In genomic region chr5:81091199-81091598, GRCh38 we compare ENCODE assay signal across 29 cellular contexts.
"Had no signal": no experiment of that assay in that cellular context is flagged by ENCODE, and none has a peak within 500 bp of the region (broad histone marks: within the 10 kb centered on the region; RNA-seq: fewer than 3 reads in every experiment).

No MANE protein-coding gene starts in this region.

- H3K4me2 ChIP-seq: neural progenitor cell had no signal

- H3K27ac ChIP-seq: left lung, lower lobe of right lung, neural progenitor cell, neutrophil, parathyroid adenoma, psoas muscle, right atrium auricular region, right lobe of liver, skin epidermis, tibial nerve, upper lobe of left lung, vagina had no signal

- H3K27me3 ChIP-seq: left lung, neural progenitor cell, right atrium auricular region, right lobe of liver, tibial nerve, upper lobe of left lung, vagina had no signal

- H3K36me3 ChIP-seq: neural progenitor cell, neutrophil, right atrium auricular region, right lobe of liver, vagina had no signal

- H3K27ac Mint-ChIP-seq: immature natural killer cell; mesothelial cell of epicardium; natural killer cell; nephron progenitor cell; neural progenitor cell; stimulated activated naive B cell treated with anti-CD40 and anti-IgM and Interleukin-4, amounts not matched to agents 10 μg/mL and 1 μg/mL and 100 μg/mL, for 72 hours had no signal

- DNase-seq: immature natural killer cell; kidney; left colon; left lung; lower lobe of right lung; mammary epithelial cell; mesendoderm; naive B cell; natural killer cell; nephron progenitor cell; occipital lobe; psoas muscle; right lobe of liver; stimulated activated CD4-positive, alpha-beta T cell treated with anti-CD3 and anti-CD28 coated beads, Interleukin-12 subunit alpha, Interleukin-12 subunit beta, amount 100 ng/mL, for 4 hours; stimulated activated CD4-positive, alpha-beta T cell treated with anti-CD3 and anti-CD28 coated beads, Interleukin-15, amount 100 ng/mL, for 24 hours; stimulated activated CD4-positive, alpha-beta T cell treated with anti-CD3 and anti-CD28 coated beads, Interleukin-2, amount 100 ng/mL, for 24 hours; stimulated activated CD4-positive, alpha-beta T cell treated with anti-CD3 and anti-CD28 coated beads, Interleukin-4, amount 100 ng/mL, for 1 hour; stimulated activated naive B cell treated with anti-CD40 and anti-IgM and Interleukin-4, amounts not matched to agents 10 μg/mL and 1 μg/mL and 100 μg/mL, for 72 hours; stimulated activated naive CD8-positive, alpha-beta T cell treated with anti-CD3 and anti-CD28 coated beads, Interleukin-15, amount 100 ng/mL, for 72 hours; substantia nigra; upper lobe of left lung had no signal

- H3K4me3 Mint-ChIP-seq: immature natural killer cell; mesothelial cell of epicardium; naive B cell; natural killer cell; nephron progenitor cell; neural progenitor cell; stimulated activated naive B cell treated with anti-CD40 and anti-IgM and Interleukin-4, amounts not matched to agents 10 μg/mL and 1 μg/mL and 100 μg/mL, for 72 hours; stimulated activated naive CD8-positive, alpha-beta T cell treated with anti-CD3 and anti-CD28 coated beads, Interleukin-15, amount 100 ng/mL, for 72 hours had no signal

- ATAC-seq: left colon; left lung; lower lobe of right lung; natural killer cell; psoas muscle; right lobe of liver; stimulated activated naive B cell treated with anti-CD40 and anti-IgM and Interleukin-4, amounts not matched to agents 10 μg/mL and 1 μg/mL and 100 μg/mL, for 72 hours; stimulated activated naive CD8-positive, alpha-beta T cell treated with anti-CD3 and anti-CD28 coated beads, Interleukin-15, amount 100 ng/mL, for 72 hours had no signal

- H3K4me1 Mint-ChIP-seq: immature natural killer cell; mesothelial cell of epicardium; naive B cell; natural killer cell; nephron progenitor cell; neural progenitor cell; stimulated activated naive B cell treated with anti-CD40 and anti-IgM and Interleukin-4, amounts not matched to agents 10 μg/mL and 1 μg/mL and 100 μg/mL, for 72 hours; stimulated activated naive CD8-positive, alpha-beta T cell treated with anti-CD3 and anti-CD28 coated beads, Interleukin-15, amount 100 ng/mL, for 72 hours had no signal

- H3K27me3 Mint-ChIP-seq: stimulated activated naive CD8-positive, alpha-beta T cell treated with anti-CD3 and anti-CD28 coated beads, Interleukin-15, amount 100 ng/mL, for 72 hours had no signal

- H2AFZ ChIP-seq: neural progenitor cell, parathyroid adenoma had no signal

- H3K9me3 Mint-ChIP-seq: immature natural killer cell; mesothelial cell of epicardium; naive B cell; natural killer cell; nephron progenitor cell; neural progenitor cell; stimulated activated naive B cell treated with anti-CD40 and anti-IgM and Interleukin-4, amounts not matched to agents 10 μg/mL and 1 μg/mL and 100 μg/mL, for 72 hours; stimulated activated naive CD8-positive, alpha-beta T cell treated with anti-CD3 and anti-CD28 coated beads, Interleukin-15, amount 100 ng/mL, for 72 hours had no signal

- H3K4me3 ChIP-seq: left lung, lower lobe of right lung, neural progenitor cell, psoas muscle, right atrium auricular region, right lobe of liver, skin epidermis, tibial nerve, upper lobe of left lung, vagina had no signal

- H3K9me3 ChIP-seq: left lung, lower lobe of right lung, neutrophil, psoas muscle, right atrium auricular region, right lobe of liver, tibial nerve, upper lobe of left lung, vagina had no signal

- H3K36me3 Mint-ChIP-seq: naive B cell; natural killer cell; neural progenitor cell; stimulated activated naive B cell treated with anti-CD40 and anti-IgM and Interleukin-4, amounts not matched to agents 10 μg/mL and 1 μg/mL and 100 μg/mL, for 72 hours had no signal

- H3K9ac ChIP-seq: neural progenitor cell, parathyroid adenoma had no signal

- H3K4me1 ChIP-seq: left lung, lower lobe of right lung, neural progenitor cell, parathyroid adenoma, psoas muscle, right atrium auricular region, right lobe of liver, tibial nerve, upper lobe of left lung, vagina had no signal
